In genomic region chr9:69633716-69634115, GRCh38 we compare ENCODE assay signal across 17 cellular contexts.
"Had no signal": no experiment of that assay in that cellular context is flagged by ENCODE, and none has a peak within 500 bp of the region (broad histone marks: within the 10 kb centered on the region; RNA-seq: fewer than 3 reads in every experiment).

No MANE protein-coding gene starts in this region.

- H3K9me3 ChIP-seq: esophagus squamous epithelium, spleen, thyroid gland had no signal

- H3K4me3 ChIP-seq: esophagus squamous epithelium, spleen, thyroid gland had no signal

- DNase-seq: activated B cell treated with CpG ODN at 0.5 μM for 24 hours; activated CD4-positive, alpha-beta memory T cell treated with anti-CD3 and anti-CD28 coated beads for 36 hours; activated CD4-positive, alpha-beta T cell treated with anti-CD3 and anti-CD28 coated beads for 4 hours; activated naive CD8-positive, alpha-beta T cell treated with anti-CD3 and anti-CD28 coated beads, Interleukin-2, amount 10 ng/mL, durations not matched to agents 7 days and 5 days; activated T-cell treated with anti-CD3 and anti-CD28 coated beads for 4 hours; amygdala; dermis blood vessel endothelial cell; effector memory CD4-positive, alpha-beta T cell; esophagus squamous epithelium; immature natural killer cell; left ventricle myocardium superior; nephron progenitor cell; occipital lobe; posterior cingulate gyrus; spleen; stimulated activated naive CD4-positive, alpha-beta T cell; thyroid gland had no signal

- H3K27ac ChIP-seq: esophagus squamous epithelium, spleen, thyroid gland had no signal

- H3K27me3 ChIP-seq: esophagus squamous epithelium, spleen, thyroid gland had no signal

- ATAC-seq: left ventricle myocardium superior had no signal

- H3K36me3 ChIP-seq: esophagus squamous epithelium, spleen, thyroid gland had no signal

- H3K4me1 ChIP-seq: esophagus squamous epithelium, spleen, thyroid gland had no signal
